ENCODE assay signal across 8 cellular contexts in the genomic region with DNA sequence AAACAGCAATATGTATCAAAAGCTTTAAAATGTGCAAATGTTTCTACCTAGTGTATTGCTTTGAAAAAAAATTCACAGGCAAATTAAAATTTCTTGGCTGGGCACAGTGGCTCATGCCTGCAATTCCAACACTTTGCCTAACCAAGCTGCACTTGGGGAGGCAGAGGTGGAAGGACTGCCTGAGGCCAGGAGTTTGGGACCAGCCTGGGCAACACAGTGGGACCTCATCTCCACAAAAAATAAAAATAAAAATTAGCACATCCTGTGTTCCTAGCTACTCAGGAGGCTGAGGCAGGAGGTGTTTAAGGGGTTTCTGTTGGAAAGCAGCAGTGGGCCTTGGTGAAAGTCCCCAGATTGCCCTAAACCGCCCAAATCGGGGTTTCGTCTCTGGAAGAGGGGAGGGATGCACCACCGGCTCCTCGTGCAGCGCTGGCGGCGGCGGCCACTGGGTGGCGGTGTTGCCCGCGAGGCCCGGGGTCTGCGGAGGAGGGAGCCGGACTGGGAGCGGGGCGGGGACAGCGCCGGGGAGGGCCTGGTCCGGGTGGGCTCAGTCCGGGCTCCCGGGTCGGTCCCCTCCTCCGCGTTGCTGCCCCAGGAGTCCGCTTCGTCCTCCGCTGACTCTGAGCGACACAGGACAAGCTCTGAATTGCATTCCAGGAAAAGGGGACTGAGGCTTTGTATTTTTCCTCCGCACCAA.
A peak's percentile ranks its signal among the peaks of the same experiment; 100 is the strongest.
DNase-seq lines count a peak whose midpoint lies in the region; ATAC-seq and TF ChIP-seq lines count a peak whose summit lies in the region.

No MANE protein-coding gene starts in this region.

- ATAC-seq in activated T-cell treated with anti-CD3 and anti-CD28 coated beads, Interleukin-2, amount 50 U/mL, for 4 hours: peak; percentile 63 to 79
- peak in 1 of 2 donors; percentile 35 for ATAC-seq in naive thymus-derived CD8-positive, alpha-beta T cell

- CTCF ChIA-PET in HEK293T (lab: Yijun Ruan, JAX): interaction anchor here (1.0 to 1.7 kb wide), 5 partner anchors 14 to 147 kb away, joined by 3 to 11 read pairs (median 4); no protein-coding TSS in a partner anchor

- H3K4me1 ChIP-seq in stomach: peaks cover 5 to 10% (median 9%) of the 10 kb centered on the region in 4 donors

- TF ChIP-seq CTCF in fibroblast of the aortic adventitia (IDR thresholded peaks at IDR 0.05; ENCODE audit: insufficient read depth, low read length): peak; percentile 78
- TF ChIP-seq CTCF in stomach (IDR thresholded peaks at IDR 0.05): peak in 5 of 7 experiments; percentile 59 to 87 (median 79)

- TF ChIP-seq EP300 in stomach (IDR thresholded peaks at IDR 0.05): no peak

- H3K27me3 ChIP-seq in stomach: peaks cover 0 to 87% (median 16%) of the 10 kb centered on the region in 3 donors

- POLR2A ChIA-PET in HEK293T (lab: Yijun Ruan, JAX): no interaction called here
- POLR2A ChIA-PET in naive thymus-derived CD8-positive, alpha-beta T cell (lab: Charles Lee): no interaction called here

- H3K36me3 ChIP-seq in stomach: no peaks in the 10 kb centered on the region

- H3K27ac Mint-ChIP-seq in naive thymus-derived CD8-positive, alpha-beta T cell: no peak overlapping the region

- H3K9me3 ChIP-seq in stomach: peaks cover 0 to 5% (median 0%) of the 10 kb centered on the region in 4 donors

- peaks cover 38% of the 10 kb centered on the region for H3K27me3 Mint-ChIP-seq in activated T-cell treated with anti-CD3 and anti-CD28 coated beads, Interleukin-2, amount 50 U/mL, for 4 hours (ENCODE audit: low read depth)
- peaks cover 11 to 83% (median 44%) of the 10 kb centered on the region in 5 donors for H3K27me3 Mint-ChIP-seq in naive thymus-derived CD8-positive, alpha-beta T cell

- WGBS in stomach, 5 donors: 1 to 3% (median 2%) methylated on average over 22 to 30 of the region's 30 CpGs

- no peaks in the 10 kb centered on the region for H3K36me3 Mint-ChIP-seq in activated T-cell treated with anti-CD3 and anti-CD28 coated beads, Interleukin-2, amount 50 U/mL, for 4 hours (ENCODE audit: insufficient read depth)
- peaks cover 0 to 6% (median 0%) of the 10 kb centered on the region in 3 donors for H3K36me3 Mint-ChIP-seq in naive thymus-derived CD8-positive, alpha-beta T cell

- H3K4me3 ChIP-seq in fibroblast of the aortic adventitia (ENCODE audit: low read depth, low read length): peak overlapping the region; percentile 61
- H3K4me3 ChIP-seq in stomach: peak overlapping the region; percentile 33 to 47 (median 40)

- no peak for TF ChIP-seq POLR2A in stomach (IDR thresholded peaks at IDR 0.05)

- intact Hi-C loops in stomach (cut with DNase I; ENCODE audit: low total_unique reads): no loop called here

- no peaks in the 10 kb centered on the region for H3K4me1 Mint-ChIP-seq in activated T-cell treated with anti-CD3 and anti-CD28 coated beads, Interleukin-2, amount 50 U/mL, for 4 hours (ENCODE audit: low read depth)
- H3K4me1 Mint-ChIP-seq in naive thymus-derived CD8-positive, alpha-beta T cell: no peaks in the 10 kb centered on the region

- peak overlapping the region in 1 of 5 donors; percentile 33 for H3K27ac ChIP-seq in stomach

- peaks cover 5% of the 10 kb centered on the region for H3K9me3 Mint-ChIP-seq in activated T-cell treated with anti-CD3 and anti-CD28 coated beads, Interleukin-2, amount 50 U/mL, for 4 hours
- H3K9me3 Mint-ChIP-seq in naive thymus-derived CD8-positive, alpha-beta T cell: peaks cover 0 to 13% (median 2%) of the 10 kb centered on the region in 9 donors

- DNase-seq in DMS53 (lab: John Stamatoyannopoulos, UW) (peak; percentile 23), DMS53 treated with DMSO at 0.1 percent for 48 hours (lab: John Stamatoyannopoulos, UW; ENCODE audit: unreplicated experiment) (no peak), HEK293T (ENCODE audit: extremely low spot score) (peak; percentile 85), NCI-H460 (ENCODE audit: extremely low read depth, low read depth) (peak; percentile 45), fibroblast of the aortic adventitia (ENCODE audit: low read depth) (peak; percentile 26), stomach (peak; percentile 63)
- no peak for DNase-seq in activated T-cell treated with anti-CD3 and anti-CD28 coated beads, Interleukin-2, amount 50 U/mL, for 4 hours
- DNase-seq in naive thymus-derived CD8-positive, alpha-beta T cell: peak in 6 of 10 donors; percentile 2 to 29 (median 14)

- H3K4me3 Mint-ChIP-seq in activated T-cell treated with anti-CD3 and anti-CD28 coated beads, Interleukin-2, amount 50 U/mL, for 4 hours: no peak overlapping the region
- H3K4me3 Mint-ChIP-seq in naive thymus-derived CD8-positive, alpha-beta T cell: no peak overlapping the region

TF ChIP-seq in HEK293T, 16 proteins besides CTCF, POLR2A, EP300 and RAD21:
- no peak for TF ChIP-seq ELF4 (IDR thresholded peaks at IDR 0.05)
- TF ChIP-seq LEF1 (IDR thresholded peaks at IDR 0.05; ENCODE audit: borderline replicate concordance): no peak
- TF ChIP-seq FOXK2 (IDR thresholded peaks at IDR 0.05): no peak
- no peak for TF ChIP-seq NFRKB (IDR thresholded peaks at IDR 0.05)
- TF ChIP-seq HDGF (IDR thresholded peaks at IDR 0.05; ENCODE audit: borderline replicate concordance): no peak
- TF ChIP-seq BHLHE40 (IDR thresholded peaks at IDR 0.05; ENCODE audit: borderline replicate concordance): no peak
- TF ChIP-seq ZNF384 (IDR thresholded peaks at IDR 0.05): no peak
- no peak for TF ChIP-seq SUZ12 (IDR thresholded peaks at IDR 0.05)
- no peak for TF ChIP-seq CTBP1 (IDR thresholded peaks at IDR 0.05; ENCODE audit: borderline replicate concordance)

Comparison
In these comparisons a context has a peak if more than half of its experiments do, and no peak if none do; other contexts are left out.
1. DNase-seq: peak in DMS53 (single experiment), HEK293T (single experiment), NCI-H460 (single experiment), fibroblast of the aortic adventitia (single experiment), naive thymus-derived CD8-positive, alpha-beta T cell (6 of 10) and stomach (single experiment); none in DMS53 treated with DMSO at 0.1 percent for 48 hours (single experiment) and activated T-cell treated with anti-CD3 and anti-CD28 coated beads, Interleukin-2, amount 50 U/mL, for 4 hours (single experiment).